ENCODE assay signal across 13 cellular contexts in genomic region chr20:50577175-50578018, GRCh38.
DNase-seq lines count a peak whose midpoint lies in the region; ATAC-seq and TF ChIP-seq lines count a peak whose summit lies in the region.
"Had no signal": no experiment of that assay in that cellular context is flagged by ENCODE, and none has a peak within 500 bp of the region (broad histone marks: within the 10 kb centered on the region; RNA-seq: fewer than 3 reads in every experiment).

No MANE protein-coding gene starts in this region.

- H3K4me3 Mint-ChIP-seq in activated B cell treated with CpG ODN at 0.5 μM for 24 hours: no peak overlapping the region
- no peak overlapping the region for H3K4me3 Mint-ChIP-seq in activated naive CD8-positive, alpha-beta T cell treated with anti-CD3 and anti-CD28 coated beads for 36 hours
- H3K4me3 Mint-ChIP-seq in naive thymus-derived CD8-positive, alpha-beta T cell: no peak overlapping the region

- H3K27ac Mint-ChIP-seq in activated B cell treated with CpG ODN at 0.5 μM for 24 hours: peak overlapping the region; percentile 59
- H3K27ac Mint-ChIP-seq in activated naive CD8-positive, alpha-beta T cell treated with anti-CD3 and anti-CD28 coated beads for 36 hours: no peak overlapping the region
- peak overlapping the region in 3 of 10 donors; percentile 24 to 53 (median 42) for H3K27ac Mint-ChIP-seq in naive thymus-derived CD8-positive, alpha-beta T cell

- H3K9me3 ChIP-seq in left lung (no peaks in the 10 kb centered on the region), upper lobe of right lung (no peaks in the 10 kb centered on the region)
- H3K9me3 ChIP-seq: BLaER1 treated with 17β-estradiol and CSF1 and Interleukin-3, amounts not matched to agents 10 nM and 100 nM had no signal

- TF ChIP-seq CTCF in activated B cell treated with CpG ODN at 0.5 μM for 24 hours (IDR thresholded peaks at IDR 0.05): no peak
- no peak for TF ChIP-seq CTCF in left lung (IDR thresholded peaks at IDR 0.05)
- TF ChIP-seq CTCF in upper lobe of right lung (IDR thresholded peaks at IDR 0.05): no peak

- peaks cover 53% of the 10 kb centered on the region for H3K4me1 Mint-ChIP-seq in activated B cell treated with CpG ODN at 0.5 μM for 24 hours
- peaks cover 13% of the 10 kb centered on the region for H3K4me1 Mint-ChIP-seq in activated naive CD8-positive, alpha-beta T cell treated with anti-CD3 and anti-CD28 coated beads for 36 hours
- peaks cover 12 to 26% (median 20%) of the 10 kb centered on the region in 4 donors for H3K4me1 Mint-ChIP-seq in naive thymus-derived CD8-positive, alpha-beta T cell

- H3K9me3 Mint-ChIP-seq in activated B cell treated with CpG ODN at 0.5 μM for 24 hours: no peaks in the 10 kb centered on the region
- H3K9me3 Mint-ChIP-seq in activated naive CD8-positive, alpha-beta T cell treated with anti-CD3 and anti-CD28 coated beads for 36 hours: no peaks in the 10 kb centered on the region
- no peaks in the 10 kb centered on the region for H3K9me3 Mint-ChIP-seq in naive thymus-derived CD8-positive, alpha-beta T cell

- H3K4me3 ChIP-seq in left lung (no peak overlapping the region), upper lobe of right lung (no peak overlapping the region)
- H3K4me3 ChIP-seq: BLaER1 treated with 17β-estradiol and CSF1 and Interleukin-3, amounts not matched to agents 10 nM and 100 nM; coronary artery had no signal

- H3K4me1 ChIP-seq in left lung (peaks cover 8 to 33% of the 10 kb centered on the region in 2 donors), upper lobe of right lung (peaks cover 32% of the 10 kb centered on the region)

- no peaks in the 10 kb centered on the region for H3K27me3 Mint-ChIP-seq in activated B cell treated with CpG ODN at 0.5 μM for 24 hours
- no peaks in the 10 kb centered on the region for H3K27me3 Mint-ChIP-seq in activated naive CD8-positive, alpha-beta T cell treated with anti-CD3 and anti-CD28 coated beads for 36 hours
- H3K27me3 Mint-ChIP-seq in naive thymus-derived CD8-positive, alpha-beta T cell: no peaks in the 10 kb centered on the region

- peaks cover 91% of the 10 kb centered on the region for H3K36me3 Mint-ChIP-seq in activated B cell treated with CpG ODN at 0.5 μM for 24 hours (ENCODE audit: low read depth)
- H3K36me3 Mint-ChIP-seq in activated naive CD8-positive, alpha-beta T cell treated with anti-CD3 and anti-CD28 coated beads for 36 hours: peaks cover 12% of the 10 kb centered on the region
- H3K36me3 Mint-ChIP-seq in naive thymus-derived CD8-positive, alpha-beta T cell: peaks cover 0 to 87% (median 3%) of the 10 kb centered on the region in 3 donors

- H3K27me3 ChIP-seq in left lung (no peaks in the 10 kb centered on the region), upper lobe of right lung (no peaks in the 10 kb centered on the region)
- H3K27me3 ChIP-seq: BLaER1 treated with 17β-estradiol and CSF1 and Interleukin-3, amounts not matched to agents 10 nM and 100 nM had no signal

- intact Hi-C loops in Right ventricle myocardium inferior (cut with DNase I) (loop anchor here (2.0 to 5.0 kb wide), 4 partner anchors 50 to 180 kb away; partner anchors contain the start of gene PTPN1), cardiac septum (cut with DNase I) (loop anchor here (2.0 to 10.0 kb wide), 5 partner anchors 67 to 387 kb away; partner anchors contain the start of genes CEBPB and PTPN1), activated B cell treated with CpG ODN at 0.5 μM for 24 hours (cut with micrococcal nuclease) (loop anchor here (10.0 kb wide), 1 partner anchor 157 kb away; the partner anchor contains the start of gene PARD6B), left lung (cut with DNase I) (loop anchor here in 1 of 2 donors (5.0 kb wide), 2 partner anchors 100 to 390 kb away; no protein-coding TSS in a partner anchor), upper lobe of right lung (cut with DNase I) (loop anchor here (10.0 kb wide), 2 partner anchors 53 to 103 kb away; no protein-coding TSS in a partner anchor)

- peak; percentile 83 for ATAC-seq in Right ventricle myocardium inferior
- no peak for ATAC-seq in activated B cell treated with CpG ODN at 0.5 μM for 24 hours (ENCODE audit: low read depth)
- peak; percentile 53 for ATAC-seq in left lung
- peak; percentile 27 for ATAC-seq in upper lobe of right lung
- no peak for ATAC-seq in GM19455 (IDR thresholded peaks at IDR 0.05; ENCODE audit: unreplicated experiment)
- ATAC-seq in naive thymus-derived CD8-positive, alpha-beta T cell: no peak

- DNase-seq in Right ventricle myocardium inferior (ENCODE audit: missing footprints): peak; percentile 78
- no peak for DNase-seq in cardiac septum (ENCODE audit: low spot score)
- DNase-seq in activated B cell treated with CpG ODN at 0.5 μM for 24 hours: peak; percentile 5
- peak in 1 of 2 donors; percentile 63 for DNase-seq in left lung
- no peak for DNase-seq in upper lobe of right lung
- no peak for DNase-seq in activated naive CD8-positive, alpha-beta T cell treated with anti-CD3 and anti-CD28 coated beads for 36 hours
- no peak for DNase-seq in naive thymus-derived CD8-positive, alpha-beta T cell
- DNase-seq: activated T-cell treated with anti-CD3 and anti-CD28 coated beads, Interleukin-2, amount 50 U/mL, for 48 hours; glutamatergic neuron; NCI-H774 had no signal

- POLR2A ChIA-PET in activated B cell treated with CpG ODN at 0.5 μM for 24 hours (lab: Charles Lee): interaction anchor here (0.7 to 61.9 kb wide), 2 partner anchors 9 to 63 kb away, joined by 3 to 1679 read pairs; partner anchors contain the start of gene PTPN1
- POLR2A ChIA-PET in naive thymus-derived CD8-positive, alpha-beta T cell (lab: Charles Lee): no interaction called here

- H3K27ac ChIP-seq in left lung (no peak overlapping the region), upper lobe of right lung (no peak overlapping the region)
- H3K27ac ChIP-seq: coronary artery had no signal

- CTCF ChIA-PET in activated B cell treated with CpG ODN at 0.5 μM for 24 hours (lab: Charles Lee): interaction anchor here (0.7 to 8.5 kb wide), 4 partner anchors 10 to 74 kb away, joined by 3 to 154 read pairs (median 22); no protein-coding TSS in a partner anchor

- H3K36me3 ChIP-seq in left lung: peaks cover 4 to 88% of the 10 kb centered on the region in 2 donors
- peaks cover 79% of the 10 kb centered on the region for H3K36me3 ChIP-seq in upper lobe of right lung

Comparison
In these comparisons a context has a peak if more than half of its experiments do, and no peak if none do; other contexts are left out.
1. DNase-seq: peak in Right ventricle myocardium inferior (single experiment) and activated B cell treated with CpG ODN at 0.5 μM for 24 hours (single experiment); none in cardiac septum (single experiment), upper lobe of right lung (single experiment), activated naive CD8-positive, alpha-beta T cell treated with anti-CD3 and anti-CD28 coated beads for 36 hours (single experiment) and naive thymus-derived CD8-positive, alpha-beta T cell (0 of 10).
2. ATAC-seq: peak in Right ventricle myocardium inferior (single experiment), left lung (single experiment) and upper lobe of right lung (single experiment); none in activated B cell treated with CpG ODN at 0.5 μM for 24 hours (single experiment), GM19455 (single experiment) and naive thymus-derived CD8-positive, alpha-beta T cell (0 of 2).